In the genomic region with DNA sequence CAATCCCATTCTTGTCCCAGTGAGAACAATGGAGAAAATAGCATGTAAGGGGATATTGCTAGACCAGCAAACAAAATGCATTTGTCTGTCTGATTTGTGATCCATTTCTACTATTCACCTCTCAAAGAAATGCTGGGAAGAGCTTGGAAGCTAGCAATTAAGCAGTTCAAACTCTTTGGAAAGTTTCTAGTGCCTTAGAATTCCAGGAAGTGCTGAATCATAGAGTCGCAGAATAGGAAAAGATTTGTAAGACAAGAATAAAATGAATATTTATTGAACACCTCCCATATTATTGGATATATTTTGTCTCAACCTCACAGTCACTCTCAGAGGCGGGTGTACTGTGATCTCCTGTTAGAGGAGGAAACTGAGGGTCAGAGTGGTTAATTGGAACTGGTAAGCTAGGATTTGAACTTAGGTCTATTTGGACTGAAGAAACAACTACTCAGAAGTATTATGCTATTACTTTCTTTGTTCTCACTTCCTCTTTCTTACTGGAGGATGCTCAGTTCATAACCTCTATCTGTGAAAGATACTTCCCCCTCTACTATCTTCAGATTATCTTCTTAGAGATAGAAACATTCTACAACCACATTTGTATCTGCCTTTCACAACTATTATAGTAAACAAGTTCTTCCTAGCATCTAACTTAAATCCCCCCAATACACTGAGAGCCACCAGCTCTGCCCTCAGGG, we compare ENCODE assay signal across 1 cellular context.
TF ChIP-seq lines count a peak whose summit lies in the region.

No MANE protein-coding gene starts in this region.

TF ChIP-seq in HepG2, 621 proteins besides CTCF, POLR2A, EP300 and RAD21 (continued from another document):
- TF ChIP-seq RERE (CRISPR knock-in tag; IDR thresholded peaks at IDR 0.05; ENCODE audit: low read depth) (no peak), BRCA1 (CRISPR knock-in tag; IDR thresholded peaks at IDR 0.05) (no peak), TAF15 (IDR thresholded peaks at IDR 0.05; ENCODE audit: low read depth, low read length, poor library complexity, severe bottlenecking) (no peak)
TF ChIP-seq in HepG2: peak in this region for 0.
